8 cellular contexts compared by ENCODE assay signal in the genomic region with DNA sequence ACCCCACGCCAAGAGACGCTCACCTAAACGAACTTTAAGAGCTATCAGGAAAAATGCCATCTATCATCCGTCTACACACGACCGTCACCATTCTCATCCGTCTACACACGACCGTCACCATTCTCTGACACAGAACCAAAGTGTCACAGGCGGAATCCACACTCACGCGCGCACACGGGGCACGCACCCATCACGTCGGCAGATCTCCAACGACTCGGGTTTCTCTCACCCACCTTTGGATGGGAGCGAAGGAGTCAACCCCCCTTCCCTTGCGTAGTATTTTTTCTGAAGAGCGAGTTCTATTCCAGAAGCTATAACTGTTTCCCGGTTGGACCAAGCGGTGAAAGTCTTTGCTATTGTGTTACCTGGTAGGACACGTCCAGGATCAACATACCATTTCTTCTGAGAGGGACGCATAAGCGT. TPM values are rescaled to one million over a fixed set of nuclear protein-coding genes. Genes with fewer than 3 reads are reported as not detected.
DNase-seq lines count a peak whose midpoint lies in the region; ATAC-seq and TF ChIP-seq lines count a peak whose summit lies in the region.

No MANE protein-coding gene starts in this region.

- no peak for ATAC-seq in activated naive CD8-positive, alpha-beta T cell treated with anti-CD3 and anti-CD28 coated beads, Interleukin-2, amount 10 ng/mL, durations not matched to agents 7 days and 5 days (ENCODE audit: low read depth)
- no peak for ATAC-seq in left lobe of liver

- H4K20me1 ChIP-seq in KMS-11 (ENCODE audit: insufficient read depth) = no peaks in the 10 kb centered on the region

- H3K27me3 ChIP-seq in KMS-11 (ENCODE audit: insufficient read depth, low read depth) (no peaks in the 10 kb centered on the region), tibial nerve (no peaks in the 10 kb centered on the region)

- 3 to 4% methylated on average over 27 of the region's 27 CpGs for WGBS in tibial nerve, 2 donors

- POLR2A ChIA-PET in activated naive CD8-positive, alpha-beta T cell treated with anti-CD3 and anti-CD28 coated beads, Interleukin-2, amount 10 ng/mL, durations not matched to agents 7 days and 5 days (lab: Charles Lee) = interaction anchor here (0.6 to 5.4 kb wide), 16 partner anchors 11 to 370 kb away, joined by 3 to 159 read pairs (median 10); no protein-coding TSS in a partner anchor

- no peak for TF ChIP-seq POLR2A in tibial nerve (IDR thresholded peaks at IDR 0.05)

- peak; percentile 36 for DNase-seq in Ammon's horn (ENCODE audit: low spot score)
- peak; percentile 38 for DNase-seq in activated naive CD8-positive, alpha-beta T cell treated with anti-CD3 and anti-CD28 coated beads, Interleukin-2, amount 10 ng/mL, durations not matched to agents 7 days and 5 days
- peak; percentile 51 for DNase-seq in left lobe of liver (ENCODE audit: low spot score)
- peak in 1 of 2 donors; percentile 35 for DNase-seq in tibial nerve (ENCODE audit: low spot score in 2 of 2)
- no peak for DNase-seq in dedifferentiated amniotic fluid mesenchymal stem cell (ENCODE audit: extremely low spot score)
- DNase-seq in HUDEP-2 (lab: John Stamatoyannopoulos, UW; ENCODE audit: unreplicated experiment in 76 of 76) = no peak
- no peak for DNase-seq in 8988T

- H3K4me3 ChIP-seq in KMS-11 (IDR thresholded peaks at IDR 0.05; ENCODE audit: insufficient read depth, low read depth, low read length) (peak overlapping the region; percentile 29), tibial nerve (peak overlapping the region; percentile 63 to 81 (median 73))

- H3K4me1 ChIP-seq in KMS-11 (ENCODE audit: low read depth, poor library complexity, severe bottlenecking) = peaks cover 17% of the 10 kb centered on the region
- peaks cover 0 to 20% (median 10%) of the 10 kb centered on the region in 4 donors for H3K4me1 ChIP-seq in tibial nerve

- H3K79me2 ChIP-seq in KMS-11 (ENCODE audit: insufficient read depth, low read depth) = peaks cover 8% of the 10 kb centered on the region; the same call in 1 of the 2 replicates

- no peak overlapping the region for H3K27ac Mint-ChIP-seq in activated naive CD8-positive, alpha-beta T cell treated with anti-CD3 and anti-CD28 coated beads, Interleukin-2, amount 10 ng/mL, durations not matched to agents 7 days and 5 days

- peak overlapping the region; percentile 71 for H3K4me2 ChIP-seq in KMS-11

- peaks cover 1% of the 10 kb centered on the region for H3K9me3 Mint-ChIP-seq in activated naive CD8-positive, alpha-beta T cell treated with anti-CD3 and anti-CD28 coated beads, Interleukin-2, amount 10 ng/mL, durations not matched to agents 7 days and 5 days

- TF ChIP-seq EP300 in tibial nerve (IDR thresholded peaks at IDR 0.05) = no peak

- TF ChIP-seq CTCF in KMS-11 (conservative IDR thresholded peaks at IDR 0.05; ENCODE audit: low read depth, low read length) (no peak), tibial nerve (IDR thresholded peaks at IDR 0.05) (no peak)

- H3K4me3 Mint-ChIP-seq in activated naive CD8-positive, alpha-beta T cell treated with anti-CD3 and anti-CD28 coated beads, Interleukin-2, amount 10 ng/mL, durations not matched to agents 7 days and 5 days = no peak overlapping the region

- H3K9me3 ChIP-seq in tibial nerve = no peaks in the 10 kb centered on the region

- H3K9ac ChIP-seq in KMS-11 = peak overlapping the region; percentile 62

- peak overlapping the region; percentile 63; the same call in 1 of the 2 replicates for H3K27ac ChIP-seq in KMS-11
- H3K27ac ChIP-seq in tibial nerve = peak overlapping the region in 3 of 4 donors; percentile 79 to 99 (median 85)

- peaks cover 39% of the 10 kb centered on the region for H3K36me3 Mint-ChIP-seq in activated naive CD8-positive, alpha-beta T cell treated with anti-CD3 and anti-CD28 coated beads, Interleukin-2, amount 10 ng/mL, durations not matched to agents 7 days and 5 days

- H3K36me3 ChIP-seq in KMS-11 (ENCODE audit: insufficient read depth) (no peaks in the 10 kb centered on the region), tibial nerve (no peaks in the 10 kb centered on the region)

- H3K27me3 Mint-ChIP-seq in activated naive CD8-positive, alpha-beta T cell treated with anti-CD3 and anti-CD28 coated beads, Interleukin-2, amount 10 ng/mL, durations not matched to agents 7 days and 5 days = no peaks in the 10 kb centered on the region

- H2AFZ ChIP-seq in KMS-11 (ENCODE audit: low read depth) = peak overlapping the region; percentile 79; the same call in 1 of the 2 replicates

- H3K4me1 Mint-ChIP-seq in activated naive CD8-positive, alpha-beta T cell treated with anti-CD3 and anti-CD28 coated beads, Interleukin-2, amount 10 ng/mL, durations not matched to agents 7 days and 5 days = peaks cover 42% of the 10 kb centered on the region

RNA-seq across cellular contexts. Expression of gene DUSP10, which starts 0.9 kb away (rescaled TPM):
- 10 to 100 TPM; 14.8 to 15.7 TPM for total RNA-seq in activated naive CD8-positive, alpha-beta T cell treated with anti-CD3 and anti-CD28 coated beads, Interleukin-2, amount 10 ng/mL, durations not matched to agents 7 days and 5 days
- total RNA-seq in left lobe of liver = 7.4 TPM
- total RNA-seq in tibial nerve = 1 to 10 TPM; 3.8 to 7.3 (median 4.4) TPM

Comparison
In these comparisons a context has a peak if more than half of its experiments do, and no peak if none do; other contexts are left out.
1. DNase-seq: peak in Ammon's horn (single experiment), activated naive CD8-positive, alpha-beta T cell treated with anti-CD3 and anti-CD28 coated beads, Interleukin-2, amount 10 ng/mL, durations not matched to agents 7 days and 5 days (single experiment) and left lobe of liver (single experiment); none in dedifferentiated amniotic fluid mesenchymal stem cell (single experiment), HUDEP-2 (0 of 76) and 8988T (single experiment).